In the genomic region with DNA sequence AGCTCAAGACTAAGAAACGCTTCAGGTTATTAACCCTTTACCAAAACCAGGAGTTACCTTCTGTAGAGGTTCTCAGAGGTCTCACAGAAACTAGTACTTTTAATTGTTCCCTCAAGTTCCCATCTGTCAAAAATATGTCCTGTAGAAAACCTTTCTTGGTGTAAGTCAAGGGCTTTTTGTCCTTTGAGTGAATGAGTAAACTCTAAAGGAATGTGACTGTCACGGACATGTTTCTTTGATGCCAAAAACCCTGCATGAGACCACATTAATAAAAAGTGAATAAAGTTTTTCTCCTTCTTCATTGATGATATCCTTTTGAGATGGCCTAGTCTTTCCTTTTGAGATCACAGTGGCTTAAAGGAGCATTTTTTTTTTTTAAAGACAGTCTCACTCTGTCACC, we compare ENCODE assay signal across 20 cellular contexts.
DNase-seq lines count a peak whose midpoint lies in the region; ATAC-seq, FAIRE-seq and TF ChIP-seq lines count a peak whose summit lies in the region.
"Had no signal": no experiment of that assay in that cellular context is flagged by ENCODE, and none has a peak within 500 bp of the region (broad histone marks: within the 10 kb centered on the region; RNA-seq: fewer than 3 reads in every experiment).

No MANE protein-coding gene starts in this region.

- DNase-seq in AG20443 (ENCODE audit: low spot score) (peak; percentile 50), HT1080 (ENCODE audit: low read depth) (peak; percentile 20), astrocyte (ENCODE audit: low read depth) (peak; percentile 44), hepatic stellate cell (ENCODE audit: low spot score) (peak; percentile 27), glutamatergic neuron (no peak), Calu3 (no peak), HPDE6-E6E7 (ENCODE audit: extremely low spot score) (no peak)
- DNase-seq in CD8-positive, alpha-beta T cell, result no peak
- DNase-seq: activated B cell treated with CpG ODN at 0.5 μM for 24 hours; activated naive CD8-positive, alpha-beta T cell treated with anti-CD3 and anti-CD28 coated beads, Interleukin-2, amount 50 U/mL, for 24 hours; cerebellar nuclear complex; H7; naive thymus-derived CD4-positive, alpha-beta T cell; NCI-H345; posterior cingulate gyrus; T-helper 17 cell; testis had no signal

- intact Hi-C loops in Calu3 (cut with micrococcal nuclease; ENCODE audit: unreplicated experiment), result no loop called here
- intact Hi-C loops in CD8-positive, alpha-beta T cell (cut with DNase I, micrococcal nuclease), result no loop called here

- H3K27ac Mint-ChIP-seq in astrocyte (ENCODE audit: unreplicated experiment) (no peak overlapping the region), glutamatergic neuron (ENCODE audit: unreplicated experiment) (no peak overlapping the region), Calu3 (ENCODE audit: unreplicated experiment) (no peak overlapping the region)
- no peak overlapping the region for H3K27ac Mint-ChIP-seq in CD8-positive, alpha-beta T cell
- H3K27ac Mint-ChIP-seq: activated B cell treated with CpG ODN at 0.5 μM for 24 hours; activated naive CD8-positive, alpha-beta T cell treated with anti-CD3 and anti-CD28 coated beads, Interleukin-2, amount 50 U/mL, for 24 hours; activated T-helper 17 cell treated with anti-CD3 and anti-CD28 coated beads, Interleukin-2, amount 50 U/mL, for 72 hours; B cell; naive thymus-derived CD4-positive, alpha-beta T cell; T-helper 17 cell had no signal

- H3K36me3 ChIP-seq in astrocyte (ENCODE audit: insufficient read depth, low read length), result no peaks in the 10 kb centered on the region
- H3K36me3 ChIP-seq in CD8-positive, alpha-beta T cell (ENCODE audit: insufficient read depth, low read length), result no peaks in the 10 kb centered on the region

- no peak overlapping the region for H3K9ac ChIP-seq in astrocyte (ENCODE audit: low read length)

- H3K4me2 ChIP-seq in astrocyte (ENCODE audit: low read length), result no peak overlapping the region
- H3K4me2 ChIP-seq: smooth muscle cell had no signal

- H2AFZ ChIP-seq in astrocyte (ENCODE audit: low read depth, low read length), result no peak overlapping the region

- peaks cover 3% of the 10 kb centered on the region for H4K20me1 ChIP-seq in astrocyte (ENCODE audit: insufficient read depth, low read length)

- H3K4me1 Mint-ChIP-seq in astrocyte (ENCODE audit: low read depth, unreplicated experiment) (no peaks in the 10 kb centered on the region), glutamatergic neuron (ENCODE audit: low read depth, unreplicated experiment) (peaks cover 3% of the 10 kb centered on the region), Calu3 (ENCODE audit: low read depth, unreplicated experiment) (no peaks in the 10 kb centered on the region)
- no peaks in the 10 kb centered on the region for H3K4me1 Mint-ChIP-seq in CD8-positive, alpha-beta T cell (ENCODE audit: low read depth)
- H3K4me1 Mint-ChIP-seq: activated B cell treated with CpG ODN at 0.5 μM for 24 hours; activated naive CD8-positive, alpha-beta T cell treated with anti-CD3 and anti-CD28 coated beads, Interleukin-2, amount 50 U/mL, for 24 hours; activated T-helper 17 cell treated with anti-CD3 and anti-CD28 coated beads, Interleukin-2, amount 50 U/mL, for 72 hours; B cell; naive thymus-derived CD4-positive, alpha-beta T cell had no signal

- no peak overlapping the region for H3K27ac ChIP-seq in astrocyte (ENCODE audit: low read depth, low read length)
- no peak overlapping the region for H3K27ac ChIP-seq in CD8-positive, alpha-beta T cell (ENCODE audit: low read depth, low read length)
- H3K27ac ChIP-seq: testis had no signal

- POLR2A ChIA-PET in CD8-positive, alpha-beta T cell (lab: Charles Lee), result no interaction called here

- BruUV-seq in Calu3 (replicated peaks; lab: Mats Ljungman, UMichigan), result no TSS peak

- no peak for TF ChIP-seq CTCF in astrocyte (IDR thresholded peaks at IDR 0.05; ENCODE audit: insufficient read depth, low read depth, low read length)
- no peak for TF ChIP-seq CTCF in glutamatergic neuron (IDR thresholded peaks at IDR 0.05; ENCODE audit: partially characterized antibody, unreplicated experiment)
- TF ChIP-seq CTCF in Calu3 (IDR thresholded peaks at IDR 0.05; ENCODE audit: unreplicated experiment), result no peak
- no peak for TF ChIP-seq CTCF in CD8-positive, alpha-beta T cell (IDR thresholded peaks at IDR 0.05)

- no peak overlapping the region for H3K4me3 Mint-ChIP-seq in astrocyte (ENCODE audit: unreplicated experiment)
- no peak overlapping the region for H3K4me3 Mint-ChIP-seq in glutamatergic neuron (ENCODE audit: unreplicated experiment)
- H3K4me3 Mint-ChIP-seq in Calu3 (ENCODE audit: low read depth, unreplicated experiment), result no peak overlapping the region
- no peak overlapping the region for H3K4me3 Mint-ChIP-seq in CD8-positive, alpha-beta T cell
- H3K4me3 Mint-ChIP-seq: activated B cell treated with CpG ODN at 0.5 μM for 24 hours; activated naive CD8-positive, alpha-beta T cell treated with anti-CD3 and anti-CD28 coated beads, Interleukin-2, amount 50 U/mL, for 24 hours; activated T-helper 17 cell treated with anti-CD3 and anti-CD28 coated beads, Interleukin-2, amount 50 U/mL, for 72 hours; B cell; naive thymus-derived CD4-positive, alpha-beta T cell; T-helper 17 cell had no signal

- H3K4me1 ChIP-seq in astrocyte (ENCODE audit: insufficient read depth, low read length), result no peaks in the 10 kb centered on the region
- no peaks in the 10 kb centered on the region for H3K4me1 ChIP-seq in CD8-positive, alpha-beta T cell (ENCODE audit: insufficient read depth, low read length)
- H3K4me1 ChIP-seq: testis had no signal

- ATAC-seq in CD8-positive, alpha-beta T cell, result no peak
- ATAC-seq: activated naive CD8-positive, alpha-beta T cell treated with anti-CD3 and anti-CD28 coated beads, Interleukin-2, amount 50 U/mL, for 24 hours; activated T-helper 17 cell treated with anti-CD3 and anti-CD28 coated beads, Interleukin-2, amount 50 U/mL, for 72 hours; naive thymus-derived CD4-positive, alpha-beta T cell; T-helper 17 cell had no signal

- H3K36me3 Mint-ChIP-seq in astrocyte (ENCODE audit: low read depth, unreplicated experiment) (peaks cover 1% of the 10 kb centered on the region), glutamatergic neuron (ENCODE audit: unreplicated experiment) (no peaks in the 10 kb centered on the region), Calu3 (ENCODE audit: insufficient read depth, unreplicated experiment) (peaks cover 7% of the 10 kb centered on the region)
- peaks cover 21% of the 10 kb centered on the region for H3K36me3 Mint-ChIP-seq in CD8-positive, alpha-beta T cell

- H3K27me3 Mint-ChIP-seq in astrocyte (ENCODE audit: low read depth, unreplicated experiment) (no peaks in the 10 kb centered on the region), glutamatergic neuron (ENCODE audit: unreplicated experiment) (no peaks in the 10 kb centered on the region), Calu3 (ENCODE audit: unreplicated experiment) (no peaks in the 10 kb centered on the region)
- H3K27me3 Mint-ChIP-seq in CD8-positive, alpha-beta T cell (ENCODE audit: low read depth), result no peaks in the 10 kb centered on the region
- H3K27me3 Mint-ChIP-seq: activated B cell treated with CpG ODN at 0.5 μM for 24 hours; activated naive CD8-positive, alpha-beta T cell treated with anti-CD3 and anti-CD28 coated beads, Interleukin-2, amount 50 U/mL, for 24 hours; activated T-helper 17 cell treated with anti-CD3 and anti-CD28 coated beads, Interleukin-2, amount 50 U/mL, for 72 hours; B cell; naive thymus-derived CD4-positive, alpha-beta T cell; T-helper 17 cell had no signal

- FAIRE-seq in astrocyte (lab: Jason Lieb, UNC), result no peak

- H3K9me3 Mint-ChIP-seq in astrocyte (ENCODE audit: unreplicated experiment), result no peaks in the 10 kb centered on the region
- no peaks in the 10 kb centered on the region for H3K9me3 Mint-ChIP-seq in glutamatergic neuron (ENCODE audit: unreplicated experiment)
- H3K9me3 Mint-ChIP-seq in Calu3 (ENCODE audit: low read depth, unreplicated experiment), result no peaks in the 10 kb centered on the region
- no peaks in the 10 kb centered on the region for H3K9me3 Mint-ChIP-seq in CD8-positive, alpha-beta T cell
- H3K9me3 Mint-ChIP-seq: activated B cell treated with CpG ODN at 0.5 μM for 24 hours; activated naive CD8-positive, alpha-beta T cell treated with anti-CD3 and anti-CD28 coated beads, Interleukin-2, amount 50 U/mL, for 24 hours; activated T-helper 17 cell treated with anti-CD3 and anti-CD28 coated beads, Interleukin-2, amount 50 U/mL, for 72 hours; naive thymus-derived CD4-positive, alpha-beta T cell had no signal

- H3K27me3 ChIP-seq in astrocyte (ENCODE audit: insufficient read depth, low read length), result no peaks in the 10 kb centered on the region
- H3K27me3 ChIP-seq in CD8-positive, alpha-beta T cell (ENCODE audit: insufficient read depth, low read length), result no peaks in the 10 kb centered on the region
- H3K27me3 ChIP-seq: testis had no signal

- CTCF ChIA-PET in Calu3 (lab: Charles Lee), result no interaction called here
- CTCF ChIA-PET in CD8-positive, alpha-beta T cell (lab: Charles Lee), result no interaction called here

- no peak overlapping the region for H3K4me3 ChIP-seq in astrocyte (ENCODE audit: insufficient read depth, low read depth, low read length)
- H3K4me3 ChIP-seq in CD8-positive, alpha-beta T cell (ENCODE audit: low read depth, low read length), result no peak overlapping the region
- H3K4me3 ChIP-seq: smooth muscle cell, testis had no signal

- H3K79me2 ChIP-seq in astrocyte (ENCODE audit: insufficient read depth, low read length), result no peaks in the 10 kb centered on the region

- no peaks in the 10 kb centered on the region for H3K9me3 ChIP-seq in astrocyte (ENCODE audit: insufficient read depth, low read depth, low read length)
- H3K9me3 ChIP-seq in CD8-positive, alpha-beta T cell (ENCODE audit: low read length), result no peaks in the 10 kb centered on the region
- H3K9me3 ChIP-seq: testis had no signal

Comparison
In these comparisons a context has a peak if more than half of its experiments do, and no peak if none do; other contexts are left out.
1. DNase-seq: peak in AG20443 (single experiment), HT1080 (single experiment), astrocyte (single experiment) and hepatic stellate cell (single experiment); none in glutamatergic neuron (single experiment), Calu3 (single experiment), HPDE6-E6E7 (single experiment) and CD8-positive, alpha-beta T cell (0 of 7).